8 cellular contexts compared by ENCODE assay signal in genomic region chr1:92484472-92485373, GRCh38. TPM values are rescaled to one million over a fixed set of nuclear protein-coding genes. Genes with fewer than 3 reads are reported as not detected.
DNase-seq lines count a peak whose midpoint lies in the region; ATAC-seq lines count a peak whose summit lies in the region.

No MANE protein-coding gene starts in this region.

- CTCF ChIA-PET in CD8-positive, alpha-beta memory T cell (lab: Charles Lee), result interaction anchor here (0.7 to 7.1 kb wide), 30 partner anchors 7 to 182 kb away, joined by 3 to 63 read pairs (median 5); no protein-coding TSS in a partner anchor

- no peaks in the 10 kb centered on the region for H3K9me3 Mint-ChIP-seq in CD8-positive, alpha-beta memory T cell

- peaks cover 0 to 3% of the 10 kb centered on the region in 2 donors for H3K27me3 Mint-ChIP-seq in CD8-positive, alpha-beta memory T cell

- no peak overlapping the region for H3K9ac ChIP-seq in iPS-18a (ENCODE audit: low read length)

- peaks cover 39 to 53% (median 45%) of the 10 kb centered on the region in 3 donors for H3K4me1 Mint-ChIP-seq in CD8-positive, alpha-beta memory T cell

- H3K36me3 ChIP-seq in CD8-positive, alpha-beta memory T cell (ENCODE audit: insufficient read depth, low read length), result no peaks in the 10 kb centered on the region
- no peaks in the 10 kb centered on the region for H3K36me3 ChIP-seq in iPS-18a (ENCODE audit: control insufficient read depth, low read depth, low read length)

- peak overlapping the region; percentile 94 for H3K4me3 ChIP-seq in CD8-positive, alpha-beta memory T cell (ENCODE audit: low read length)
- peak overlapping the region; percentile 55 for H3K4me3 ChIP-seq in iPS-18a (ENCODE audit: low read length)

- no peaks in the 10 kb centered on the region for H3K9me3 ChIP-seq in CD8-positive, alpha-beta memory T cell (ENCODE audit: low read length)
- no peaks in the 10 kb centered on the region for H3K9me3 ChIP-seq in iPS-18a (ENCODE audit: control insufficient read depth, low read depth, low read length)

- peak overlapping the region; percentile 78 for H3K27ac ChIP-seq in CD8-positive, alpha-beta memory T cell (ENCODE audit: low read depth, low read length)
- no peak overlapping the region for H3K27ac ChIP-seq in iPS-18a (ENCODE audit: low read length)

- POLR2A ChIA-PET in CD8-positive, alpha-beta memory T cell (lab: Charles Lee), result interaction anchor here (0.6 to 3.8 kb wide), 13 partner anchors 8 to 168 kb away, joined by 3 to 51 read pairs (median 7); no protein-coding TSS in a partner anchor

- H3K27ac Mint-ChIP-seq in CD8-positive, alpha-beta memory T cell, result peak overlapping the region; percentile 88 to 97 (median 94)

- H3K4me1 ChIP-seq in CD8-positive, alpha-beta memory T cell (ENCODE audit: insufficient read depth, low read length), result peaks cover 24% of the 10 kb centered on the region
- H3K4me1 ChIP-seq in iPS-18a (ENCODE audit: control insufficient read depth, low read depth, low read length), result peaks cover 18% of the 10 kb centered on the region

- H3K27me3 ChIP-seq in CD8-positive, alpha-beta memory T cell (ENCODE audit: insufficient read depth, low read length, poor library complexity, severe bottlenecking), result no peaks in the 10 kb centered on the region
- peaks cover 100% of the 10 kb centered on the region for H3K27me3 ChIP-seq in iPS-18a (ENCODE audit: control insufficient read depth, insufficient read depth, low read length)

- peak overlapping the region; percentile 90 to 100 (median 93) for H3K4me3 Mint-ChIP-seq in CD8-positive, alpha-beta memory T cell

- H3K36me3 Mint-ChIP-seq in CD8-positive, alpha-beta memory T cell, result peaks cover 3 to 52% (median 4%) of the 10 kb centered on the region in 3 donors

- ATAC-seq in GM19372 (IDR thresholded peaks at IDR 0.05; ENCODE audit: low read depth, unreplicated experiment) (peak; percentile 21), HG03469 (IDR thresholded peaks at IDR 0.05; ENCODE audit: unreplicated experiment) (peak; percentile 24)

- peak; percentile 54 to 79 (median 57) for DNase-seq in CD8-positive, alpha-beta memory T cell
- peak; percentile 33 for DNase-seq in SK-N-DZ (ENCODE audit: low spot score)
- DNase-seq in activated naive CD4-positive, alpha-beta T cell treated with anti-CD3 and anti-CD28 coated beads, Interleukin-2, amount 50 U/mL, for 16 hours, result peak; percentile 83
- DNase-seq in stimulated activated CD4-positive, alpha-beta T cell treated with anti-CD3 and anti-CD28 coated beads, Interleukin-1b, Interleukin-23, amount 100 ng/mL, for 48 hours, result peak; percentile 67
- no peak for DNase-seq in pons (ENCODE audit: low spot score)

RNA-seq across cellular contexts. Expression of gene GFI1, which starts 2.0 kb away (rescaled TPM):
- total RNA-seq in CD8-positive, alpha-beta memory T cell, result 10 to 100 TPM; 70.9 to 74.6 TPM
- 26.0 TPM for polyA plus RNA-seq in CD8-positive, alpha-beta memory T cell
- 0.06 TPM in 1 of 2 replicates, not detected in the other for polyA plus RNA-seq in SK-N-DZ (2014; cell fraction: cytosol; rRNA removed)
- 0.05 TPM in 1 of 2 replicates, not detected in the other for polyA plus RNA-seq in SK-N-DZ (2014; cell fraction: nucleus; rRNA removed)
